ENCODE assay signal across 1 cellular context in the genomic region with DNA sequence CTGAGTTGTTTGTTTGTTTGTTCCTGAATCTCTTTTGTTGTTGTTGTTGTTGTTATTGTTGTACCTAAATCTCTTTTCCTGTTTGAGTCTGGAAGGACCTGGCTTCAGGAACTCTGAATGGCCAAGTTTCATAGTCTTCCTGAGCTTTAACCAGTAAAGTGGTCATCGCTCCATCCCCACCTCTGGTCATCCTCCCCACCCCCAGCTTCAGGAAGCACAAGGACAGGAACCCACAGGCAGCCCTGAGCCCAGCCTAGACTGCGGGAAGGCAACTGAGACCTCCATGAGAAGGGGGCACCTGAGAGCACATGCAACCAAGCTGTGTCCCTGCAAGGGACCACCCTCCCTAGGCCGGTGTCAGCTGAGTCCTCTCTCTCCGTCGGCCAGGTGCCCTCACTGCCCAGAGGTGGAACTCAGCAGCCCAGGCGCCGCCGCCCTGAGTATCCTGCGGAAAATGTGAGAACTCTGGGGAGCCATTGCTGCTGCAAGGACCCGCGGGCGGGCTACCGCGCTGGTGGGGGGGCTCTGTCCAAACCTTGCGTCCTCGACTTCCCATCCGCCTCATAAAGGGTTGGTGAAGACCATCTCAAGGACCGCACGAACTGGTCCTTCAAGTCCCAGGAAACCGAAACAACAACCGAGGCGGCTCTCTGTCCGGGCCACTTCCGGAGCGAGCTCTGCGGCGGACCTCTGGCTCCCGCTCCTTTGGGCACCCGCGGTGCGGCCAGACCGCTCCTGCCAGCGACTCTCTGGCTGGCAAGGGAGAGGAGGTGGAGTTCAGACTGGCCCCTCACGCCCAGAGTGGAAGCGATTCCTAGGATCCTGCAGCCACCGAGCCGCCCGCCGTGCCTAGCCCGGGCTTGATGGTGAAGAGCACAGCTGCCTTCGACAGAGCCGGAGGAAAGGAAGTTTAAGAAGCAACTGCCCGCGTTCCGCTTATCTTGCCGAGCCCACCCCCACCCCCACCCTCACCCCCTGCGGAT.
TF ChIP-seq lines count a peak whose summit lies in the region.

No MANE protein-coding gene starts in this region.

TF ChIP-seq in H1, 55 proteins besides CTCF, POLR2A, EP300 and RAD21:
- TF ChIP-seq YY1 (IDR thresholded peaks at IDR 0.05; ENCODE audit: low read depth, low read length) (no peak), CHD1 (IDR thresholded peaks at IDR 0.05; ENCODE audit: low read depth, low read length) (no peak), TAF7 (optimal IDR thresholded peaks at IDR 0.05; ENCODE audit: borderline replicate concordance, low read depth, low read length) (no peak), PHF8 (conservative IDR thresholded peaks at IDR 0.05; ENCODE audit: low read depth, low read length) (no peak), SP2 (IDR thresholded peaks at IDR 0.05; ENCODE audit: low read length) (no peak), KDM4A (IDR thresholded peaks at IDR 0.05; ENCODE audit: low read depth, low read length, severe bottlenecking) (peak; percentile 89), SP4 (IDR thresholded peaks at IDR 0.05; ENCODE audit: low read length) (no peak), CHD2 (IDR thresholded peaks at IDR 0.05; ENCODE audit: low read length) (no peak), CEBPB (IDR thresholded peaks at IDR 0.05; ENCODE audit: low read depth, low read length) (no peak), EZH2 (IDR thresholded peaks at IDR 0.05; ENCODE audit: low read depth, low read length, severe bottlenecking) (peak; percentile 8), GTF2F1 (IDR thresholded peaks at IDR 0.05; ENCODE audit: borderline replicate concordance, low read depth, low read length) (no peak), CTBP2 (IDR thresholded peaks at IDR 0.05; ENCODE audit: borderline replicate concordance, insufficient read depth, insufficient read length, low read length) (peak; percentile 30), SRF (IDR thresholded peaks at IDR 0.05; ENCODE audit: low read depth, low read length) (no peak), RNF2 (IDR thresholded peaks at IDR 0.05; ENCODE audit: borderline replicate concordance, low read depth, low read length, missing control alignments, poor library complexity, severe bottlenecking) (peak; percentile 65), BACH1 (IDR thresholded peaks at IDR 0.05; ENCODE audit: low read length) (no peak), POLR2AphosphoS5 (IDR thresholded peaks at IDR 0.05; ENCODE audit: low read depth, low read length) (no peak), SUZ12 (IDR thresholded peaks at IDR 0.05; ENCODE audit: low read length) (peak; percentile 76), KDM5A (IDR thresholded peaks at IDR 0.05; ENCODE audit: low read length) (no peak), RBBP5 (IDR thresholded peaks at IDR 0.05; ENCODE audit: borderline replicate concordance, low read depth, low read length) (peak; percentile 39; the same call in 1 of the 2 replicates), FOSL1 (IDR thresholded peaks at IDR 0.05; ENCODE audit: insufficient read depth, low read depth, low read length) (no peak), RXRA (IDR thresholded peaks at IDR 0.05; ENCODE audit: insufficient read depth, low read depth, low read length) (no peak), TCF12 (IDR thresholded peaks at IDR 0.05; ENCODE audit: low read depth, low read length) (no peak), TEAD4 (IDR thresholded peaks at IDR 0.05; ENCODE audit: low read depth, low read length) (no peak), CBX8 (IDR thresholded peaks at IDR 0.05; ENCODE audit: borderline replicate concordance, low read depth, low read length) (no peak), SIX5 (IDR thresholded peaks at IDR 0.05; ENCODE audit: low read depth, low read length) (no peak), ZNF274 (IDR thresholded peaks at IDR 0.05; ENCODE audit: borderline replicate concordance, extremely low read depth, low read length) (no peak), ASH2L (IDR thresholded peaks at IDR 0.05; ENCODE audit: low read length) (no peak), JUND (IDR thresholded peaks at IDR 0.05; ENCODE audit: low read length) (no peak), HDAC6 (IDR thresholded peaks at IDR 0.05; ENCODE audit: low read depth, low read length) (no peak)
- TF ChIP-seq, protein P1, sequence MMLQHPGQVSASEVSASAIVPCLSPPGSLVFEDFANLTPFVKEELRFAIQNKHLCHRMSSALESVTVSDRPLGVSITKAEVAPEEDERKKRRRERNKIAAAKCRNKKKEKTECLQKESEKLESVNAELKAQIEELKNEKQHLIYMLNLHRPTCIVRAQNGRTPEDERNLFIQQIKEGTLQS (IDR thresholded peaks at IDR 0.05; ENCODE audit: insufficient read depth, low read depth, low read length): no peak
- TF ChIP-seq, protein P2, sequence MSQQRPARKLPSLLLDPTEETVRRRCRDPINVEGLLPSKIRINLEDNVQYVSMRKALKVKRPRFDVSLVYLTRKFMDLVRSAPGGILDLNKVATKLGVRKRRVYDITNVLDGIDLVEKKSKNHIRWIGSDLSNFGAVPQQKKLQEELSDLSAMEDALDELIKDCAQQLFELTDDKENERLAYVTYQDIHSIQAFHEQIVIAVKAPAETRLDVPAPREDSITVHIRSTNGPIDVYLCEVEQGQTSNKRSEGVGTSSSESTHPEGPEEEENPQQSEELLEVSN (IDR thresholded peaks at IDR 0.05): 0 out of 2 replicates have a peak, but pooled peaks have one; percentile 59
- TF ChIP-seq, protein P3, sequence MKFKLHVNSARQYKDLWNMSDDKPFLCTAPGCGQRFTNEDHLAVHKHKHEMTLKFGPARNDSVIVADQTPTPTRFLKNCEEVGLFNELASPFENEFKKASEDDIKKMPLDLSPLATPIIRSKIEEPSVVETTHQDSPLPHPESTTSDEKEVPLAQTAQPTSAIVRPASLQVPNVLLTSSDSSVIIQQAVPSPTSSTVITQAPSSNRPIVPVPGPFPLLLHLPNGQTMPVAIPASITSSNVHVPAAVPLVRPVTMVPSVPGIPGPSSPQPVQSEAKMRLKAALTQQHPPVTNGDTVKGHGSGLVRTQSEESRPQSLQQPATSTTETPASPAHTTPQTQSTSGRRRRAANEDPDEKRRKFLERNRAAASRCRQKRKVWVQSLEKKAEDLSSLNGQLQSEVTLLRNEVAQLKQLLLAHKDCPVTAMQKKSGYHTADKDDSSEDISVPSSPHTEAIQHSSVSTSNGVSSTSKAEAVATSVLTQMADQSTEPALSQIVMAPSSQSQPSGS (IDR thresholded peaks at IDR 0.05; ENCODE audit: low read length): no peak
- TF ChIP-seq, protein P4, sequence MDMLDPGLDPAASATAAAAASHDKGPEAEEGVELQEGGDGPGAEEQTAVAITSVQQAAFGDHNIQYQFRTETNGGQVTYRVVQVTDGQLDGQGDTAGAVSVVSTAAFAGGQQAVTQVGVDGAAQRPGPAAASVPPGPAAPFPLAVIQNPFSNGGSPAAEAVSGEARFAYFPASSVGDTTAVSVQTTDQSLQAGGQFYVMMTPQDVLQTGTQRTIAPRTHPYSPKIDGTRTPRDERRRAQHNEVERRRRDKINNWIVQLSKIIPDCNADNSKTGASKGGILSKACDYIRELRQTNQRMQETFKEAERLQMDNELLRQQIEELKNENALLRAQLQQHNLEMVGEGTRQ (IDR thresholded peaks at IDR 0.05; ENCODE audit: low read length): no peak
- TF ChIP-seq, protein P5, sequence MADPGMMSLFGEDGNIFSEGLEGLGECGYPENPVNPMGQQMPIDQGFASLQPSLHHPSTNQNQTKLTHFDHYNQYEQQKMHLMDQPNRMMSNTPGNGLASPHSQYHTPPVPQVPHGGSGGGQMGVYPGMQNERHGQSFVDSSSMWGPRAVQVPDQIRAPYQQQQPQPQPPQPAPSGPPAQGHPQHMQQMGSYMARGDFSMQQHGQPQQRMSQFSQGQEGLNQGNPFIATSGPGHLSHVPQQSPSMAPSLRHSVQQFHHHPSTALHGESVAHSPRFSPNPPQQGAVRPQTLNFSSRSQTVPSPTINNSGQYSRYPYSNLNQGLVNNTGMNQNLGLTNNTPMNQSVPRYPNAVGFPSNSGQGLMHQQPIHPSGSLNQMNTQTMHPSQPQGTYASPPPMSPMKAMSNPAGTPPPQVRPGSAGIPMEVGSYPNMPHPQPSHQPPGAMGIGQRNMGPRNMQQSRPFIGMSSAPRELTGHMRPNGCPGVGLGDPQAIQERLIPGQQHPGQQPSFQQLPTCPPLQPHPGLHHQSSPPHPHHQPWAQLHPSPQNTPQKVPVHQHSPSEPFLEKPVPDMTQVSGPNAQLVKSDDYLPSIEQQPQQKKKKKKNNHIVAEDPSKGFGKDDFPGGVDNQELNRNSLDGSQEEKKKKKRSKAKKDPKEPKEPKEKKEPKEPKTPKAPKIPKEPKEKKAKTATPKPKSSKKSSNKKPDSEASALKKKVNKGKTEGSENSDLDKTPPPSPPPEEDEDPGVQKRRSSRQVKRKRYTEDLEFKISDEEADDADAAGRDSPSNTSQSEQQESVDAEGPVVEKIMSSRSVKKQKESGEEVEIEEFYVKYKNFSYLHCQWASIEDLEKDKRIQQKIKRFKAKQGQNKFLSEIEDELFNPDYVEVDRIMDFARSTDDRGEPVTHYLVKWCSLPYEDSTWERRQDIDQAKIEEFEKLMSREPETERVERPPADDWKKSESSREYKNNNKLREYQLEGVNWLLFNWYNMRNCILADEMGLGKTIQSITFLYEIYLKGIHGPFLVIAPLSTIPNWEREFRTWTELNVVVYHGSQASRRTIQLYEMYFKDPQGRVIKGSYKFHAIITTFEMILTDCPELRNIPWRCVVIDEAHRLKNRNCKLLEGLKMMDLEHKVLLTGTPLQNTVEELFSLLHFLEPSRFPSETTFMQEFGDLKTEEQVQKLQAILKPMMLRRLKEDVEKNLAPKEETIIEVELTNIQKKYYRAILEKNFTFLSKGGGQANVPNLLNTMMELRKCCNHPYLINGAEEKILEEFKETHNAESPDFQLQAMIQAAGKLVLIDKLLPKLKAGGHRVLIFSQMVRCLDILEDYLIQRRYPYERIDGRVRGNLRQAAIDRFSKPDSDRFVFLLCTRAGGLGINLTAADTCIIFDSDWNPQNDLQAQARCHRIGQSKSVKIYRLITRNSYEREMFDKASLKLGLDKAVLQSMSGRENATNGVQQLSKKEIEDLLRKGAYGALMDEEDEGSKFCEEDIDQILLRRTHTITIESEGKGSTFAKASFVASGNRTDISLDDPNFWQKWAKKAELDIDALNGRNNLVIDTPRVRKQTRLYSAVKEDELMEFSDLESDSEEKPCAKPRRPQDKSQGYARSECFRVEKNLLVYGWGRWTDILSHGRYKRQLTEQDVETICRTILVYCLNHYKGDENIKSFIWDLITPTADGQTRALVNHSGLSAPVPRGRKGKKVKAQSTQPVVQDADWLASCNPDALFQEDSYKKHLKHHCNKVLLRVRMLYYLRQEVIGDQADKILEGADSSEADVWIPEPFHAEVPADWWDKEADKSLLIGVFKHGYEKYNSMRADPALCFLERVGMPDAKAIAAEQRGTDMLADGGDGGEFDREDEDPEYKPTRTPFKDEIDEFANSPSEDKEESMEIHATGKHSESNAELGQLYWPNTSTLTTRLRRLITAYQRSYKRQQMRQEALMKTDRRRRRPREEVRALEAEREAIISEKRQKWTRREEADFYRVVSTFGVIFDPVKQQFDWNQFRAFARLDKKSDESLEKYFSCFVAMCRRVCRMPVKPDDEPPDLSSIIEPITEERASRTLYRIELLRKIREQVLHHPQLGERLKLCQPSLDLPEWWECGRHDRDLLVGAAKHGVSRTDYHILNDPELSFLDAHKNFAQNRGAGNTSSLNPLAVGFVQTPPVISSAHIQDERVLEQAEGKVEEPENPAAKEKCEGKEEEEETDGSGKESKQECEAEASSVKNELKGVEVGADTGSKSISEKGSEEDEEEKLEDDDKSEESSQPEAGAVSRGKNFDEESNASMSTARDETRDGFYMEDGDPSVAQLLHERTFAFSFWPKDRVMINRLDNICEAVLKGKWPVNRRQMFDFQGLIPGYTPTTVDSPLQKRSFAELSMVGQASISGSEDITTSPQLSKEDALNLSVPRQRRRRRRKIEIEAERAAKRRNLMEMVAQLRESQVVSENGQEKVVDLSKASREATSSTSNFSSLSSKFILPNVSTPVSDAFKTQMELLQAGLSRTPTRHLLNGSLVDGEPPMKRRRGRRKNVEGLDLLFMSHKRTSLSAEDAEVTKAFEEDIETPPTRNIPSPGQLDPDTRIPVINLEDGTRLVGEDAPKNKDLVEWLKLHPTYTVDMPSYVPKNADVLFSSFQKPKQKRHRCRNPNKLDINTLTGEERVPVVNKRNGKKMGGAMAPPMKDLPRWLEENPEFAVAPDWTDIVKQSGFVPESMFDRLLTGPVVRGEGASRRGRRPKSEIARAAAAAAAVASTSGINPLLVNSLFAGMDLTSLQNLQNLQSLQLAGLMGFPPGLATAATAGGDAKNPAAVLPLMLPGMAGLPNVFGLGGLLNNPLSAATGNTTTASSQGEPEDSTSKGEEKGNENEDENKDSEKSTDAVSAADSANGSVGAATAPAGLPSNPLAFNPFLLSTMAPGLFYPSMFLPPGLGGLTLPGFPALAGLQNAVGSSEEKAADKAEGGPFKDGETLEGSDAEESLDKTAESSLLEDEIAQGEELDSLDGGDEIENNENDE (IDR thresholded peaks at IDR 0.05; ENCODE audit: insufficient replicate concordance, low read length): no peak
- TF ChIP-seq, protein P6, sequence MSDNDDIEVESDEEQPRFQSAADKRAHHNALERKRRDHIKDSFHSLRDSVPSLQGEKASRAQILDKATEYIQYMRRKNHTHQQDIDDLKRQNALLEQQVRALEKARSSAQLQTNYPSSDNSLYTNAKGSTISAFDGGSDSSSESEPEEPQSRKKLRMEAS (IDR thresholded peaks at IDR 0.05): no peak
